1 cellular context compared by ENCODE assay signal in genomic region chr1:72837781-72838180, GRCh38.
TF ChIP-seq lines count a peak whose summit lies in the region.

No MANE protein-coding gene starts in this region.

TF ChIP-seq in GM23338, 12 proteins besides CTCF, POLR2A, EP300 and RAD21:
- no peak for TF ChIP-seq ZNF462 (CRISPR knock-in tag; IDR thresholded peaks at IDR 0.05)
- no peak for TF ChIP-seq JUNB (IDR thresholded peaks at IDR 0.05; ENCODE audit: unreplicated experiment)
- TF ChIP-seq CREB1 (CRISPR knock-in tag; IDR thresholded peaks at IDR 0.05; ENCODE audit: low read depth) = no peak
- no peak for TF ChIP-seq ZNF114 (CRISPR knock-in tag; IDR thresholded peaks at IDR 0.05)
- no peak for TF ChIP-seq REST (IDR thresholded peaks at IDR 0.05; ENCODE audit: unreplicated experiment)
- TF ChIP-seq ETS1 (IDR thresholded peaks at IDR 0.05) = no peak
- no peak for TF ChIP-seq POLR2AphosphoS5 (IDR thresholded peaks at IDR 0.05; ENCODE audit: low read depth)
- TF ChIP-seq EZH2phosphoT487 (IDR thresholded peaks at IDR 0.05; ENCODE audit: unreplicated experiment) = no peak
- no peak for TF ChIP-seq STAT1 (IDR thresholded peaks at IDR 0.05; ENCODE audit: unreplicated experiment)
- no peak for TF ChIP-seq EZH2 (IDR thresholded peaks at IDR 0.05; ENCODE audit: low read depth, unreplicated experiment)
- no peak for TF ChIP-seq ZNF331 (CRISPR knock-in tag; IDR thresholded peaks at IDR 0.05; ENCODE audit: low read depth)
- TF ChIP-seq NANOG (IDR thresholded peaks at IDR 0.05; ENCODE audit: borderline replicate concordance) = no peak
